ENCODE assay signal across 13 cellular contexts in the genomic region with DNA sequence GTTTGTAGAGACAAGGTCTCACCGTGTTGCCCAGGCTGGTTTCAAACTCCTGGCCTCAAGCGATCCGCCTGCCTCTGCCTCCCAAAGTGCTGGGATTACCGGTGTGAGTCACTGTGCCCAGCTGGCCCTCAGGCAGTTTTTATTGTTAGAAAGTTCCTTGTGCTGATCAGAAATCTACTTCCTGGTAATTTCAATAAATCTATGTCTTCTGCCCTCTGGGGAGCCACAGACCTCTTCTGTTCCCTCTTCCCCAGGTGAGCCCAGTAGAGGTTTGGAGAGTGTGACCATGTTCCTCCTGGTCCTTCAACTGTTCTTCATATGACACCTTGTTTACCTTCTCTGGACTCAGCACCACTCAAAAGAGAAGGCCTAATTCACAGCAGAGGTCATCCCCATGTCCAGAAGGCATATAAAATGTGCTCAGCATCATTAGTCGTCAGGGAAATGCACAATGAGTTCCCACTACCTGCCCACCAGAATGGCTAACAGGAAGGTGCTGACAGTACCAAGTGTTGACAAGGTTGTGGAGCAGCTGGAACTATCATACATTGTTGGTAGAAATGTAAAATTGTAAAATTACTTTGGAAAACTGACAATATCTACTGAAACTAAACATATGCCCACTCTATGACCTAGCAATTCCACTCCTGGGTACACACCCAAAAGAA. TPM values are rescaled to one million over a fixed set of nuclear protein-coding genes. Genes with fewer than 3 reads are reported as not detected.
DNase-seq lines count a peak whose midpoint lies in the region; ATAC-seq, FAIRE-seq and TF ChIP-seq lines count a peak whose summit lies in the region.
"Had no signal": no experiment of that assay in that cellular context is flagged by ENCODE, and none has a peak within 500 bp of the region (broad histone marks: within the 10 kb centered on the region; RNA-seq: fewer than 3 reads in every experiment).

No MANE protein-coding gene starts in this region.

- RAD21 ChIA-PET in GM12878 (lab: Charles Lee; ENCODE audit: unreplicated experiment), result interaction anchor here (0.6 to 3.6 kb wide), 11 partner anchors 10 to 122 kb away, joined by 3 to 75 read pairs (median 10); a partner anchor contains a TSS

- H3K27ac ChIP-seq in GM12878 (ENCODE audit: control insufficient read depth, insufficient read depth), result peak overlapping the region; percentile 87
- H3K27ac ChIP-seq: spleen, upper lobe of right lung had no signal

- no peaks in the 10 kb centered on the region for H3K36me3 ChIP-seq in GM12878 (ENCODE audit: control insufficient read depth in 2 of 2, insufficient read depth in 2 of 2, low read length in 1 of 2)
- H3K36me3 ChIP-seq: spleen, upper lobe of right lung had no signal

- H3K36me3 Mint-ChIP-seq in activated CD8-positive, alpha-beta memory T cell treated with anti-CD3 and anti-CD28 coated beads, Interleukin-2, amount 10 ng/mL, durations not matched to agents 7 days and 5 days, result no peaks in the 10 kb centered on the region
- H3K36me3 Mint-ChIP-seq in stimulated activated effector memory CD8-positive, alpha-beta T cell treated with anti-CD3 and anti-CD28 coated beads, Interleukin-12 subunit alpha, Interleukin-12 subunit beta, amount 100 ng/mL, for 72 hours, result peaks cover 12% of the 10 kb centered on the region

- no peak for FAIRE-seq in GM12878 (lab: Jason Lieb, UNC)

- H3K27me3 Mint-ChIP-seq in activated CD8-positive, alpha-beta memory T cell treated with anti-CD3 and anti-CD28 coated beads, Interleukin-2, amount 10 ng/mL, durations not matched to agents 7 days and 5 days, result peaks cover 18% of the 10 kb centered on the region

- WGBS in GM12878 (ENCODE audit: insufficient coverage, insufficient replicate concordance, low lambda C conversion rate, missing lambda C conversion rate), result 28% methylated on average over 5 of the region's 5 CpGs

- no peak for TF ChIP-seq RAD21 in GM12878 (IDR thresholded peaks at IDR 0.05; ENCODE audit: insufficient read depth, low read depth, low read length)

- in situ Hi-C loops in GM12878 (cut with MboI), result no loop called here

- TF ChIP-seq CTCF in GM12878 (IDR thresholded peaks at IDR 0.05 in 2 of 3, conservative IDR thresholded peaks at IDR 0.05 in 1 of 3; ENCODE audit: control insufficient read depth in 2 of 3, extremely low read depth in 1 of 3, insufficient read depth in 1 of 3, low read depth in 3 of 3, low read length in 3 of 3) (no peak), foreskin fibroblast (IDR thresholded peaks at IDR 0.05; ENCODE audit: low read depth, low read length) (no peak)

- H3K9ac ChIP-seq in GM12878 (ENCODE audit: control insufficient read depth, insufficient read depth, low read length), result 0 out of 2 replicates have a peak overlapping the region, but pooled peaks have one; percentile 14

- H3K9me3 Mint-ChIP-seq in activated CD8-positive, alpha-beta memory T cell treated with anti-CD3 and anti-CD28 coated beads, Interleukin-2, amount 10 ng/mL, durations not matched to agents 7 days and 5 days (ENCODE audit: low read depth), result no peaks in the 10 kb centered on the region
- no peaks in the 10 kb centered on the region for H3K9me3 Mint-ChIP-seq in stimulated activated effector memory CD8-positive, alpha-beta T cell treated with anti-CD3 and anti-CD28 coated beads, Interleukin-12 subunit alpha, Interleukin-12 subunit beta, amount 100 ng/mL, for 72 hours

- no peaks in the 10 kb centered on the region for H4K20me1 ChIP-seq in GM12878 (ENCODE audit: control insufficient read depth, insufficient read depth)

- no peak for TF ChIP-seq EP300 in GM12878 (IDR thresholded peaks at IDR 0.05; ENCODE audit: borderline replicate concordance in 1 of 2, control insufficient read depth in 1 of 2, low read depth in 2 of 2, low read length in 2 of 2)

- SMC1A ChIA-PET in GM12878 (lab: Charles Lee; ENCODE audit: uncharacterized antibody, unreplicated experiment), result interaction anchor here (0.7 to 5.2 kb wide), 9 partner anchors 10 to 99 kb away, joined by 3 to 49 read pairs (median 12); a partner anchor contains a TSS

- peak; percentile 22 for DNase-seq in activated CD8-positive, alpha-beta memory T cell treated with anti-CD3 and anti-CD28 coated beads, Interleukin-2, amount 50 U/mL, for 48 hours
- no peak for DNase-seq in activated CD8-positive, alpha-beta memory T cell treated with anti-CD3 and anti-CD28 coated beads, Interleukin-2, amount 10 ng/mL, durations not matched to agents 7 days and 5 days
- no peak for DNase-seq in GM12878 (ENCODE audit: low read depth, low spot score)
- DNase-seq in stimulated activated effector memory CD8-positive, alpha-beta T cell treated with anti-CD3 and anti-CD28 coated beads, Interleukin-12 subunit alpha, Interleukin-12 subunit beta, amount 100 ng/mL, for 72 hours (ENCODE audit: low spot score in 2 of 2), result no peak
- DNase-seq in NCI-H526 treated with DMSO at 0.1 percent for 48 hours (lab: John Stamatoyannopoulos, UW), result no peak
- no peak for DNase-seq in foreskin fibroblast
- DNase-seq: amniotic stem cell, DND-41, dorsolateral prefrontal cortex, spleen, upper lobe of right lung had no signal

- intact Hi-C loops in GM12878 (cut with micrococcal nuclease; ENCODE audit: unreplicated experiment), result loop anchor here (1.0 kb wide), 2 partner anchors 16 to 47 kb away; no protein-coding TSS in a partner anchor

- peaks cover 40% of the 10 kb centered on the region for H3K4me1 ChIP-seq in GM12878 (ENCODE audit: control insufficient read depth, insufficient read depth, low read length)
- H3K4me1 ChIP-seq: spleen had no signal

- BruUV-seq in GM12878 (replicated peaks; lab: Mats Ljungman, UMichigan), result no TSS peak

- no peak for TF ChIP-seq POLR2A in GM12878 (IDR thresholded peaks at IDR 0.05; ENCODE audit: low read depth, low read length)

- H3K4me3 ChIP-seq in GM12878, result no peak overlapping the region
- H3K4me3 ChIP-seq in foreskin fibroblast (ENCODE audit: low read depth in 1 of 2, low read length in 2 of 2), result no peak overlapping the region
- H3K4me3 ChIP-seq: dorsolateral prefrontal cortex, spleen, upper lobe of right lung had no signal

- peaks cover 16% of the 10 kb centered on the region for H3K4me1 Mint-ChIP-seq in activated CD8-positive, alpha-beta memory T cell treated with anti-CD3 and anti-CD28 coated beads, Interleukin-2, amount 10 ng/mL, durations not matched to agents 7 days and 5 days
- peaks cover 18% of the 10 kb centered on the region for H3K4me1 Mint-ChIP-seq in stimulated activated effector memory CD8-positive, alpha-beta T cell treated with anti-CD3 and anti-CD28 coated beads, Interleukin-12 subunit alpha, Interleukin-12 subunit beta, amount 100 ng/mL, for 72 hours

- no peak overlapping the region for H3K27ac Mint-ChIP-seq in activated CD8-positive, alpha-beta memory T cell treated with anti-CD3 and anti-CD28 coated beads, Interleukin-2, amount 10 ng/mL, durations not matched to agents 7 days and 5 days
- peak overlapping the region; percentile 90 for H3K27ac Mint-ChIP-seq in stimulated activated effector memory CD8-positive, alpha-beta T cell treated with anti-CD3 and anti-CD28 coated beads, Interleukin-12 subunit alpha, Interleukin-12 subunit beta, amount 100 ng/mL, for 72 hours

- peaks cover 3% of the 10 kb centered on the region for H3K9me3 ChIP-seq in GM12878 (replicated peaks; ENCODE audit: control insufficient read depth, insufficient read depth, low read length)
- H3K9me3 ChIP-seq: spleen, upper lobe of right lung had no signal

- H3K27me3 ChIP-seq in GM12878 (replicated peaks in 1 of 2; ENCODE audit: control insufficient read depth in 2 of 2, insufficient read depth in 2 of 2, low read length in 1 of 2), result no peaks in the 10 kb centered on the region
- H3K27me3 ChIP-seq: dorsolateral prefrontal cortex, upper lobe of right lung had no signal

- H3K79me2 ChIP-seq in GM12878 (ENCODE audit: control insufficient read depth, insufficient read depth, low read length), result peaks cover 48% of the 10 kb centered on the region

- no peak overlapping the region for H3K4me3 Mint-ChIP-seq in activated CD8-positive, alpha-beta memory T cell treated with anti-CD3 and anti-CD28 coated beads, Interleukin-2, amount 10 ng/mL, durations not matched to agents 7 days and 5 days
- peak overlapping the region; percentile 48 for H3K4me3 Mint-ChIP-seq in stimulated activated effector memory CD8-positive, alpha-beta T cell treated with anti-CD3 and anti-CD28 coated beads, Interleukin-12 subunit alpha, Interleukin-12 subunit beta, amount 100 ng/mL, for 72 hours

- POLR2A ChIA-PET in GM12878 (lab: Charles Lee), result interaction anchor here (1.1 to 2.9 kb wide), 7 partner anchors 8 to 86 kb away, joined by 5 to 30 read pairs (median 7); a partner anchor contains a TSS

- CTCF ChIA-PET in activated CD8-positive, alpha-beta memory T cell treated with anti-CD3 and anti-CD28 coated beads, Interleukin-2, amount 10 ng/mL, durations not matched to agents 7 days and 5 days (lab: Charles Lee), result interaction anchor here (0.9 to 1.3 kb wide), 3 partner anchors 9 to 100 kb away, joined by 3 to 7 read pairs (median 3); a partner anchor contains a TSS
- CTCF ChIA-PET in GM12878 (lab: Yijun Ruan, JAX), result interaction anchor here (1.6 to 3.9 kb wide), 7 partner anchors 9 to 104 kb away, joined by 7 to 41 read pairs (median 25); a partner anchor contains a TSS

- H2AFZ ChIP-seq in GM12878 (ENCODE audit: control insufficient read depth, low read depth, low read length), result peak overlapping the region; percentile 69

- ATAC-seq in activated CD8-positive, alpha-beta memory T cell treated with anti-CD3 and anti-CD28 coated beads, Interleukin-2, amount 10 ng/mL, durations not matched to agents 7 days and 5 days, result no peak
- ATAC-seq in HG03432 (IDR thresholded peaks at IDR 0.05; ENCODE audit: unreplicated experiment) (peak; percentile 12), GM12878 (peak; percentile 35), GM21619 (IDR thresholded peaks at IDR 0.05; ENCODE audit: unreplicated experiment) (no peak)
- ATAC-seq in stimulated activated effector memory CD8-positive, alpha-beta T cell treated with anti-CD3 and anti-CD28 coated beads, Interleukin-12 subunit alpha, Interleukin-12 subunit beta, amount 100 ng/mL, for 72 hours, result no peak
- ATAC-seq: upper lobe of right lung had no signal

- peak overlapping the region; percentile 26; the same call in 1 of the 2 replicates for H3K4me2 ChIP-seq in GM12878 (ENCODE audit: control insufficient read depth, insufficient read depth)

RNA-seq across cellular contexts. Expression of a gene that starts 10.4 kb away (rescaled TPM):
- 1 to 10 TPM in 1 of 2 experiments, under 1 TPM in 1; 0.88 to 1.0 TPM for total RNA-seq in activated CD8-positive, alpha-beta memory T cell treated with anti-CD3 and anti-CD28 coated beads, Interleukin-2, amount 10 ng/mL, durations not matched to agents 7 days and 5 days
- total RNA-seq in GM12878 (2013; cell fraction: nucleolus; rRNA removed), result 33.9 and 37.2 TPM in 2 replicates
- total RNA-seq in GM12878 (2014; rRNA removed), result 8.4 and 8.5 TPM in 2 replicates
- 13.9 and 15.0 TPM in 2 replicates for total RNA-seq in GM12878 (2014; rRNA removed; fragmentation: Illumina TruSeq; extraction: Trizol)
- 28.4 and 29.0 TPM in 2 replicates for total RNA-seq in GM12878 (2021)
- 18.8 TPM for polyA plus RNA-seq in GM12878 (2011; ENCODE audit: low read depth)
- 4.0 and 4.9 TPM in 2 replicates for polyA plus RNA-seq in GM12878 (2011; rRNA removed)
- polyA plus RNA-seq in GM12878 (2011; cell fraction: cytosol; rRNA removed), result 3.9 and 5.9 TPM in 2 replicates
- polyA plus RNA-seq in GM12878 (2011; cell fraction: nucleus; rRNA removed), result 5.2 and 5.5 TPM in 2 replicates
- 20.5 and 27.3 TPM in 2 replicates for polyA plus RNA-seq in GM12878 (2012)
- 31.3 and 38.8 TPM in 2 replicates for polyA plus RNA-seq in GM12878 (2014; fragmentation: Illumina TruSeq; extraction: Trizol)
- polyA plus RNA-seq in GM12878 (2014; fragmentation: Nextera tagmentation; extraction: Ambion mirVana), result 10 to 100 TPM; 11.1 to 16.9 TPM
- 13.2 and 13.3 TPM in 2 replicates for polyA plus RNA-seq in GM12878 (2014; rRNA removed)
- 10 to 100 TPM; 27.7 to 44.1 TPM for polyA plus RNA-seq in GM12878 (2016; fragmentation: Nextera tagmentation; extraction: Ambion mirVana)
- polyA minus RNA-seq in GM12878 (2011; rRNA and poly(A)+ RNA removed), result 2.9 and 3.7 TPM in 2 replicates
- 3.2 and 3.7 TPM in 2 replicates for polyA minus RNA-seq in GM12878 (2011; cell fraction: cytosol; rRNA and poly(A)+ RNA removed)
- 1.2 and 2.2 TPM in 2 replicates for polyA minus RNA-seq in GM12878 (2011; cell fraction: nucleus; rRNA and poly(A)+ RNA removed)

Comparison
In these comparisons a context has a peak if more than half of its experiments do, and no peak if none do; other contexts are left out.
1. ATAC-seq: peak in HG03432 (single experiment) and GM12878 (single experiment); none in activated CD8-positive, alpha-beta memory T cell treated with anti-CD3 and anti-CD28 coated beads, Interleukin-2, amount 10 ng/mL, durations not matched to agents 7 days and 5 days (single experiment), stimulated activated effector memory CD8-positive, alpha-beta T cell treated with anti-CD3 and anti-CD28 coated beads, Interleukin-12 subunit alpha, Interleukin-12 subunit beta, amount 100 ng/mL, for 72 hours (single experiment) and GM21619 (single experiment).
2. RNA of a gene that starts 10.4 kb away (total RNA-seq): 8.4 to 37.2 TPM in GM12878; 0.88 to 1.0 TPM in activated CD8-positive, alpha-beta memory T cell treated with anti-CD3 and anti-CD28 coated beads, Interleukin-2, amount 10 ng/mL, durations not matched to agents 7 days and 5 days; every median in the first group is over 4 times any median in the second.